Comparison of ENCODE assay signal across 1 cellular context in genomic region chr10:130137077-130137448, GRCh38.
A peak's percentile ranks its signal among the peaks of the same experiment; 100 is the strongest.
TF ChIP-seq lines count a peak whose summit lies in the region.

No MANE protein-coding gene starts in this region.

TF ChIP-seq in GM12878, 131 proteins besides CTCF, POLR2A, EP300 and RAD21 (continued from another document):
- TF ChIP-seq ZNF687 (IDR thresholded peaks at IDR 0.05) (no peak), SIN3A (IDR thresholded peaks at IDR 0.05; ENCODE audit: low read depth, low read length) (0 out of 2 replicates have a peak, but pooled peaks have one; percentile 41), CHD2 (IDR thresholded peaks at IDR 0.05; ENCODE audit: borderline replicate concordance, low read depth, low read length) (no peak), SREBF2 (IDR thresholded peaks at IDR 0.05; ENCODE audit: low read length) (no peak), MTA2 (IDR thresholded peaks at IDR 0.05; ENCODE audit: low read depth) (no peak), CBFB (IDR thresholded peaks at IDR 0.05; ENCODE audit: low read depth) (no peak), JUNB (IDR thresholded peaks at IDR 0.05) (no peak), GABPA (IDR thresholded peaks at IDR 0.05; ENCODE audit: low read depth) (no peak), CHD1 (IDR thresholded peaks at IDR 0.05; ENCODE audit: low read depth, low read length) (no peak), TARDBP (IDR thresholded peaks at IDR 0.05; ENCODE audit: borderline replicate concordance) (no peak), SMC3 (IDR thresholded peaks at IDR 0.05; ENCODE audit: borderline replicate concordance, low read length) (no peak), ZNF207 (IDR thresholded peaks at IDR 0.05; ENCODE audit: borderline replicate concordance) (no peak), SP1 (IDR thresholded peaks at IDR 0.05; ENCODE audit: low read depth, low read length) (no peak), PAX5 (IDR thresholded peaks at IDR 0.05; ENCODE audit: borderline replicate concordance, low read depth, low read length) (no peak), MXI1 (IDR thresholded peaks at IDR 0.05; ENCODE audit: low read depth, low read length) (0 out of 2 replicates have a peak, but pooled peaks have one; percentile 37)
